In genomic region chr4:153223418-153223792, GRCh38 we compare ENCODE assay signal across 8 cellular contexts. TPM values are rescaled to one million over a fixed set of nuclear protein-coding genes. Genes with fewer than 3 reads are reported as not detected.
DNase-seq lines count a peak whose midpoint lies in the region; ATAC-seq and TF ChIP-seq lines count a peak whose summit lies in the region.

No MANE protein-coding gene starts in this region.

- no peaks in the 10 kb centered on the region for H3K79me2 ChIP-seq in OCI-LY7 (ENCODE audit: insufficient read depth, low read depth, low read length)

- no peak overlapping the region for H3K4me2 ChIP-seq in OCI-LY7 (ENCODE audit: low read length)

- no peaks in the 10 kb centered on the region for H3K9me2 ChIP-seq in OCI-LY7 (ENCODE audit: insufficient read depth, low read length)

- CTCF ChIA-PET in activated CD4-positive, alpha-beta memory T cell treated with anti-CD3 and anti-CD28 coated beads for 36 hours (lab: Charles Lee) = interaction anchor here (0.7 to 1.5 kb wide), 4 partner anchors 10 to 351 kb away, joined by 3 to 6 read pairs (median 3); no protein-coding TSS in a partner anchor
- CTCF ChIA-PET in OCI-LY7 (lab: Charles Lee; ENCODE audit: unreplicated experiment) = no interaction called here

- peak overlapping the region; percentile 74 for H3K4me3 Mint-ChIP-seq in activated CD4-positive, alpha-beta memory T cell treated with anti-CD3 and anti-CD28 coated beads for 36 hours
- H3K4me3 Mint-ChIP-seq in stimulated activated naive B cell treated with anti-CD40 and anti-IgM and Interleukin-4, amounts not matched to agents 10 μg/mL and 1 μg/mL and 100 μg/mL, for 72 hours = peak overlapping the region; percentile 85 to 89

- H3K4me3 ChIP-seq in iPS-11a (ENCODE audit: low read depth, low read length) = peak overlapping the region; percentile 35
- no peak overlapping the region for H3K4me3 ChIP-seq in OCI-LY7 (ENCODE audit: low read depth, low read length, poor library complexity, severe bottlenecking)

- ATAC-seq in stimulated activated naive B cell treated with anti-CD40 and anti-IgM and Interleukin-4, amounts not matched to agents 10 μg/mL and 1 μg/mL and 100 μg/mL, for 72 hours (replicated peaks) = no peak
- ATAC-seq in HG02642 (IDR thresholded peaks at IDR 0.05; ENCODE audit: poor library complexity, unreplicated experiment) = no peak

- no peaks in the 10 kb centered on the region for H4K20me1 ChIP-seq in OCI-LY7 (ENCODE audit: insufficient read depth, low read length)

- no peaks in the 10 kb centered on the region for H3K36me3 ChIP-seq in OCI-LY7 (ENCODE audit: insufficient read depth, low read length)

- H3K27me3 Mint-ChIP-seq in activated CD4-positive, alpha-beta memory T cell treated with anti-CD3 and anti-CD28 coated beads for 36 hours = no peaks in the 10 kb centered on the region
- H3K27me3 Mint-ChIP-seq in stimulated activated naive B cell treated with anti-CD40 and anti-IgM and Interleukin-4, amounts not matched to agents 10 μg/mL and 1 μg/mL and 100 μg/mL, for 72 hours = peaks cover 6 to 13% of the 10 kb centered on the region in 2 donors

- intact Hi-C loops in activated CD4-positive, alpha-beta memory T cell treated with anti-CD3 and anti-CD28 coated beads for 36 hours (cut with micrococcal nuclease) = loop anchor here (2.0 kb wide), 3 partner anchors 13 to 65 kb away; no protein-coding TSS in a partner anchor
- intact Hi-C loops in OCI-LY7 (cut with micrococcal nuclease; ENCODE audit: unreplicated experiment) = no loop called here

- H3K36me3 Mint-ChIP-seq in activated CD4-positive, alpha-beta memory T cell treated with anti-CD3 and anti-CD28 coated beads for 36 hours = peaks cover 2% of the 10 kb centered on the region
- peaks cover 0 to 8% of the 10 kb centered on the region in 2 donors for H3K36me3 Mint-ChIP-seq in stimulated activated naive B cell treated with anti-CD40 and anti-IgM and Interleukin-4, amounts not matched to agents 10 μg/mL and 1 μg/mL and 100 μg/mL, for 72 hours

- peaks cover 41% of the 10 kb centered on the region for H3K4me1 Mint-ChIP-seq in activated CD4-positive, alpha-beta memory T cell treated with anti-CD3 and anti-CD28 coated beads for 36 hours (ENCODE audit: low read depth)
- peaks cover 35 to 60% of the 10 kb centered on the region in 2 donors for H3K4me1 Mint-ChIP-seq in stimulated activated naive B cell treated with anti-CD40 and anti-IgM and Interleukin-4, amounts not matched to agents 10 μg/mL and 1 μg/mL and 100 μg/mL, for 72 hours

- H3K4me1 ChIP-seq in OCI-LY7 (ENCODE audit: insufficient read depth, low read length, poor library complexity, severe bottlenecking) = no peaks in the 10 kb centered on the region

- H3K27ac Mint-ChIP-seq in activated CD4-positive, alpha-beta memory T cell treated with anti-CD3 and anti-CD28 coated beads for 36 hours = peak overlapping the region; percentile 11
- peak overlapping the region; percentile 93 for H3K27ac Mint-ChIP-seq in stimulated activated naive B cell treated with anti-CD40 and anti-IgM and Interleukin-4, amounts not matched to agents 10 μg/mL and 1 μg/mL and 100 μg/mL, for 72 hours

- POLR2A ChIA-PET in activated CD4-positive, alpha-beta memory T cell treated with anti-CD3 and anti-CD28 coated beads for 36 hours (lab: Charles Lee) = no interaction called here
- POLR2A ChIA-PET in OCI-LY7 (lab: Charles Lee) = no interaction called here

- H3K9me3 ChIP-seq in OCI-LY7 (ENCODE audit: low read length) = peaks cover 5% of the 10 kb centered on the region; the same call in 1 of the 2 replicates

- TF ChIP-seq CTCF in OCI-LY7 (conservative IDR thresholded peaks at IDR 0.05; ENCODE audit: low read length) = no peak

- no peak overlapping the region for H3K27ac ChIP-seq in OCI-LY7 (ENCODE audit: low read depth, low read length, poor library complexity, severe bottlenecking)

- no peak overlapping the region; the same call in 1 of the 2 replicates for H2AFZ ChIP-seq in OCI-LY7 (ENCODE audit: low read length)

- H3K9me3 Mint-ChIP-seq in activated CD4-positive, alpha-beta memory T cell treated with anti-CD3 and anti-CD28 coated beads for 36 hours = peaks cover 7% of the 10 kb centered on the region
- H3K9me3 Mint-ChIP-seq in stimulated activated naive B cell treated with anti-CD40 and anti-IgM and Interleukin-4, amounts not matched to agents 10 μg/mL and 1 μg/mL and 100 μg/mL, for 72 hours = peaks cover 5 to 6% of the 10 kb centered on the region in 2 donors

- DNase-seq in DMS79 treated with DMSO at 0.1 percent for 48 hours (lab: John Stamatoyannopoulos, UW) (peak; percentile 16), DMS79 (lab: John Stamatoyannopoulos, UW) (no peak), OCI-LY7 (ENCODE audit: low spot score) (no peak), DMS153 treated with DMSO at 0.1 percent for 48 hours (lab: John Stamatoyannopoulos, UW; ENCODE audit: unreplicated experiment) (no peak)
- no peak for DNase-seq in activated CD4-positive, alpha-beta memory T cell treated with anti-CD3 and anti-CD28 coated beads for 36 hours
- no peak for DNase-seq in stimulated activated naive B cell treated with anti-CD40 and anti-IgM and Interleukin-4, amounts not matched to agents 10 μg/mL and 1 μg/mL and 100 μg/mL, for 72 hours

- no TSS peak for BruUV-seq in OCI-LY7 (replicated peaks; lab: Mats Ljungman, UMichigan)

RNA-seq across cellular contexts. Expression of gene TRIM2, which starts 19.2 kb away (rescaled TPM):
- total RNA-seq in activated CD4-positive, alpha-beta memory T cell treated with anti-CD3 and anti-CD28 coated beads for 36 hours = 1 to 10 TPM; 1.7 to 2.9 TPM
- total RNA-seq in OCI-LY7 (2014; rRNA removed; shearing (Covaris generic)) = 0.06 and 0.46 TPM in 2 replicates
- 0.29 TPM in 1 of 2 replicates, not detected in the other for total RNA-seq in OCI-LY7 (2022)
